In the genomic region with DNA sequence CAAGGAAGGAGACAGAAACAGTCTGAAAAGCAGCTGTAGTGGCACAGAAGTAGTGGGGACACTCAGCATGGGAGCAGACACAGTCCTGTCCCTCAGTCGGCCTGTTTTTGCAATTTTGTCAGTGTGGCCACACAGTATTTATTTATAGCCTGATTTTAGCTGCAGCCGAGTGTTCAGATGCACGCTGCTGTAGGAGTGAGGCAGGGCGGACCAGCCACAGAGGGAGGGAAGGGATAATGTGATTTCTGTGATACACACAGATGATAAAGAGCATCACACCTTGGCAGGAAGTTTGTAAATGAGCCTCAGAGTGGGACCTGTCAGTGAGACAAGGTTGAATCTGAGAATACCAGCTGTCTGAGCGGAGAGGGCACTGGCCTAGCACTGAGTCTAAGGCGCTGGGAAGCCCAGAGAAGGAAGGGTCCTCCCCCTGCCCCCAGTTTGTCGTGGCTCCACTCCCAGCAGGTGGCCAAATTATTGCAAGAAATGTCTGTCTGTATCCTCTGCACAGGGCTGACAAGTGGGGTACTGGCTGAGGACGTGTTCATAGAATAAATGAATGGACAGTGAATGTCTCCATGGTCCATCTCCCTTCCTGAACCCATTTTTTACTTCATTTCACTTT, we compare ENCODE assay signal across 20 cellular contexts. TPM values are rescaled to one million over a fixed set of nuclear protein-coding genes. Genes with fewer than 3 reads are reported as not detected.
DNase-seq lines count a peak whose midpoint lies in the region; ATAC-seq and TF ChIP-seq lines count a peak whose summit lies in the region.
"Had no signal": no experiment of that assay in that cellular context is flagged by ENCODE, and none has a peak within 500 bp of the region (broad histone marks: within the 10 kb centered on the region; RNA-seq: fewer than 3 reads in every experiment).

No MANE protein-coding gene starts in this region.

- no peak for ATAC-seq in T-cell (replicated peaks in 1 of 4)
- ATAC-seq in effector memory CD8-positive, alpha-beta T cell (replicated peaks), result peak; percentile 9
- ATAC-seq: left ventricle myocardium superior; stimulated activated memory B cell treated with anti-CD40 and anti-IgM and Interleukin-4, amounts not matched to agents 10 μg/mL and 1 μg/mL and 100 μg/mL, for 72 hours had no signal

- H3K4me1 Mint-ChIP-seq in T-cell, result peaks cover 74 to 90% (median 86%) of the 10 kb centered on the region in 3 donors
- H3K4me1 Mint-ChIP-seq in effector memory CD8-positive, alpha-beta T cell (ENCODE audit: low read depth in 2 of 2), result peaks cover 79 to 84% of the 10 kb centered on the region in 2 donors

- POLR2A ChIA-PET in T-cell (lab: Charles Lee), result interaction anchor here (0.6 kb wide), 3 partner anchors 51 to 97 kb away, joined by 3 read pairs; no protein-coding TSS in a partner anchor

- CTCF ChIA-PET in T-cell (lab: Charles Lee), result interaction anchor here in 1 of 2 donors (0.6 to 2.2 kb wide), 5 partner anchors 8 to 927 kb away, joined by 3 to 8 read pairs (median 3); no protein-coding TSS in a partner anchor

- peaks cover 22% of the 10 kb centered on the region for H4K20me1 ChIP-seq in BLaER1

- H3K36me3 ChIP-seq in BE2C, result no peaks in the 10 kb centered on the region
- no peaks in the 10 kb centered on the region for H3K36me3 ChIP-seq in BLaER1

- H3K27me3 Mint-ChIP-seq in T-cell, result no peaks in the 10 kb centered on the region
- no peaks in the 10 kb centered on the region for H3K27me3 Mint-ChIP-seq in effector memory CD8-positive, alpha-beta T cell
- H3K27me3 Mint-ChIP-seq: activated B cell treated with CpG ODN at 0.5 μM for 24 hours; stimulated activated memory B cell treated with anti-CD40 and anti-IgM and Interleukin-4, amounts not matched to agents 10 μg/mL and 1 μg/mL and 100 μg/mL, for 72 hours had no signal

- H3K9me3 Mint-ChIP-seq in T-cell, result no peaks in the 10 kb centered on the region
- no peaks in the 10 kb centered on the region for H3K9me3 Mint-ChIP-seq in effector memory CD8-positive, alpha-beta T cell
- H3K9me3 Mint-ChIP-seq: activated B cell treated with CpG ODN at 0.5 μM for 24 hours; HFFc6; stimulated activated memory B cell treated with anti-CD40 and anti-IgM and Interleukin-4, amounts not matched to agents 10 μg/mL and 1 μg/mL and 100 μg/mL, for 72 hours had no signal

- TF ChIP-seq CTCF in BE2C (IDR thresholded peaks at IDR 0.05; ENCODE audit: low read depth, low read length), result no peak

- H3K4me1 ChIP-seq in BE2C (peaks cover 37% of the 10 kb centered on the region), BLaER1 (peaks cover 87% of the 10 kb centered on the region)

- H3K4me3 Mint-ChIP-seq in T-cell, result peak overlapping the region; percentile 56 to 96 (median 91)
- H3K4me3 Mint-ChIP-seq in effector memory CD8-positive, alpha-beta T cell, result peak overlapping the region; percentile 97
- H3K4me3 Mint-ChIP-seq: activated B cell treated with CpG ODN at 0.5 μM for 24 hours; HFFc6; stimulated activated memory B cell treated with anti-CD40 and anti-IgM and Interleukin-4, amounts not matched to agents 10 μg/mL and 1 μg/mL and 100 μg/mL, for 72 hours had no signal

- H3K9me3 ChIP-seq in BE2C (no peaks in the 10 kb centered on the region), BLaER1 (no peaks in the 10 kb centered on the region)

- H3K27me3 ChIP-seq in BE2C (no peaks in the 10 kb centered on the region), BLaER1 (no peaks in the 10 kb centered on the region)

- H3K4me3 ChIP-seq in BE2C (ENCODE audit: low read depth, low read length), result no peak overlapping the region
- H3K4me3 ChIP-seq in BLaER1, result no peak overlapping the region

- peak overlapping the region; percentile 96 for H3K4me2 ChIP-seq in BLaER1

- DNase-seq in BE2C (peak; percentile 56), T-cell (peak in 1 of 34 experiments; percentile 36), SK-N-DZ (ENCODE audit: low spot score) (no peak), DMS 273 treated with DMSO at 0.1 percent for 48 hours (lab: John Stamatoyannopoulos, UW) (no peak), ecto neural progenitor cell (ENCODE audit: low spot score) (no peak)
- DNase-seq in effector memory CD8-positive, alpha-beta T cell, result peak in 1 of 3 experiments; percentile 42
- DNase-seq: activated B cell treated with CpG ODN at 0.5 μM for 24 hours, C1 segment of cervical spinal cord, cortex of kidney, DND-41, erythroblast, HFFc6, IMR-90, left ventricle myocardium superior, NCI-H1105 treated with DMSO at 0.1 percent for 48 hours, NCI-H82, trophoblast cell had no signal

- no peak overlapping the region; the same call in 1 of the 2 replicates for H3K9ac ChIP-seq in BLaER1

- peaks cover 14% of the 10 kb centered on the region for H3K36me3 Mint-ChIP-seq in T-cell
- H3K36me3 Mint-ChIP-seq in effector memory CD8-positive, alpha-beta T cell (ENCODE audit: insufficient read depth), result peaks cover 42% of the 10 kb centered on the region

- no peak overlapping the region for H3K27ac ChIP-seq in BLaER1

- peak overlapping the region; percentile 98 to 99 for H3K27ac Mint-ChIP-seq in T-cell
- H3K27ac Mint-ChIP-seq in effector memory CD8-positive, alpha-beta T cell, result peak overlapping the region; percentile 91 to 98
- H3K27ac Mint-ChIP-seq: activated B cell treated with CpG ODN at 0.5 μM for 24 hours, HFFc6 had no signal

RNA-seq across cellular contexts. Expression of a gene that starts 3.8 kb away (rescaled TPM):
- polyA plus RNA-seq in BE2C (2012; ENCODE audit: insufficient read depth, insufficient read length, low read depth), result 7.2 TPM
- total RNA-seq in T-cell, result 100 to 1,000 TPM; 110 to 231 (median 180) TPM
- polyA plus RNA-seq in SK-N-DZ (2014; cell fraction: cytosol; rRNA removed), result 1.4 and 1.8 TPM in 2 replicates
- 8.8 and 9.9 TPM in 2 replicates for polyA plus RNA-seq in SK-N-DZ (2014; cell fraction: nucleus; rRNA removed)
- total RNA-seq: RPMI7951 had no signal
